ENCODE assay signal across 8 cellular contexts in the genomic region with DNA sequence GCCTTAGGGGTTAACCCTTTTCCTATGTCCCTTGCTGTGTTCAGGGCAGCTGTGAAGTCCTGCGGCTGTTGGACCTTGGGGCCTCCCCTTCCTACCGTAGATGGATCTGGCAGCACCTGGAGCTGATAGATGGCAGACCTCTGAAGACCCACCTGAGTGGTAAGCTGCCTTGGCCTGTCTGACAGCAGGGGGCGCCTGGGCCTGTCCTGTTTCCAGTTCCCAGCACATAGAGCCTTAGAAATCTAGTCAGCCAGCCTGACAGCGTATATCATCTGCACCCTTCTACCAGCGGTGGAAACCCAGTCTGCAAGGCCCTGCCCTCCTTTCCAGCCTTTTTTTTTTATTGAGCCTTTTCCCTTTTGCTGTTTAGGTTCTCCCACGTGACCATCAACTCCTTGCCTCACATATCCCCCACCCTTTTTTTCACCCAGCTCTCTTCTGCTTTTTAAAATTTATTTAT. TPM values are rescaled to one million over a fixed set of nuclear protein-coding genes. Genes with fewer than 3 reads are reported as not detected.
DNase-seq lines count a peak whose midpoint lies in the region; ATAC-seq lines count a peak whose summit lies in the region.

No MANE protein-coding gene starts in this region.

- H3K4me1 ChIP-seq in CD4-positive, alpha-beta memory T cell (ENCODE audit: insufficient read depth, low read length), result peaks cover 3% of the 10 kb centered on the region
- no peaks in the 10 kb centered on the region for H3K4me1 ChIP-seq in effector memory CD4-positive, alpha-beta T cell (ENCODE audit: control insufficient read depth, insufficient read depth, low read length, poor library complexity, severe bottlenecking)

- intact Hi-C loops in CD4-positive, alpha-beta memory T cell (cut with micrococcal nuclease), result loop anchor here (1.0 to 10.0 kb wide), 2 partner anchors 70 to 444 kb away; no protein-coding TSS in a partner anchor

- no peaks in the 10 kb centered on the region for H3K9me3 Mint-ChIP-seq in CD4-positive, alpha-beta memory T cell

- peak; percentile 70 to 74 (median 71) for DNase-seq in CD4-positive, alpha-beta memory T cell
- DNase-seq in HuH-7 (ENCODE audit: low spot score) (peak; percentile 87), medulla oblongata (ENCODE audit: extremely low spot score) (peak; percentile 81)
- DNase-seq in NK-92 treated with Interleukin-12 subunit alpha and Interleukin-12 subunit beta, amount 100 ng/mL, for 24 hours (lab: John Stamatoyannopoulos, UW), result peak; percentile 55
- DNase-seq in activated CD8-positive, alpha-beta memory T cell treated with anti-CD3 and anti-CD28 coated beads for 1 hour (ENCODE audit: extremely low read depth in 1 of 2, low read depth in 1 of 2), result peak; percentile 60 to 73
- peak; percentile 47 to 64 (median 59) for DNase-seq in effector memory CD4-positive, alpha-beta T cell
- DNase-seq in stimulated activated CD8-positive, alpha-beta memory T cell treated with anti-CD3 and anti-CD28 coated beads, Interleukin-12 subunit alpha, Interleukin-12 subunit beta, amount 100 ng/mL, for 4 hours (ENCODE audit: low read depth), result peak; percentile 66

- peaks cover 5 to 8% (median 6%) of the 10 kb centered on the region in 4 donors for H3K4me1 Mint-ChIP-seq in CD4-positive, alpha-beta memory T cell

- CTCF ChIA-PET in CD4-positive, alpha-beta memory T cell (lab: Charles Lee; ENCODE audit: partially characterized antibody), result interaction anchor here (0.6 to 12.2 kb wide), 14 partner anchors 9 to 1543 kb away, joined by 3 to 517 read pairs (median 4); partner anchors contain the start of gene SCAND1

- H3K4me3 Mint-ChIP-seq in CD4-positive, alpha-beta memory T cell, result peak overlapping the region in 1 of 8 donors; percentile 2

- H3K36me3 Mint-ChIP-seq in CD4-positive, alpha-beta memory T cell, result no peaks in the 10 kb centered on the region

- no peak overlapping the region for H3K27ac ChIP-seq in CD4-positive, alpha-beta memory T cell (ENCODE audit: low read depth, low read length)
- H3K27ac ChIP-seq in effector memory CD4-positive, alpha-beta T cell (ENCODE audit: insufficient read depth, low read length, poor library complexity, severe bottlenecking), result no peak overlapping the region

- ATAC-seq in GM19455 (IDR thresholded peaks at IDR 0.05; ENCODE audit: unreplicated experiment), result no peak

- H3K27ac Mint-ChIP-seq in CD4-positive, alpha-beta memory T cell, result peak overlapping the region in 2 of 7 donors; percentile 42 to 48

- no peaks in the 10 kb centered on the region for H3K9me3 ChIP-seq in CD4-positive, alpha-beta memory T cell (ENCODE audit: control insufficient read depth in 1 of 2, low read length in 2 of 2)
- no peaks in the 10 kb centered on the region for H3K9me3 ChIP-seq in effector memory CD4-positive, alpha-beta T cell (ENCODE audit: control insufficient read depth, low read length)

- no peak overlapping the region for H3K4me3 ChIP-seq in CD4-positive, alpha-beta memory T cell (ENCODE audit: low read length in 2 of 2)
- H3K4me3 ChIP-seq in effector memory CD4-positive, alpha-beta T cell (ENCODE audit: insufficient read depth, low read depth, low read length, poor library complexity, severe bottlenecking), result no peak overlapping the region

- no peaks in the 10 kb centered on the region for H3K27me3 ChIP-seq in CD4-positive, alpha-beta memory T cell (ENCODE audit: insufficient read depth, low read length)
- no peaks in the 10 kb centered on the region for H3K27me3 ChIP-seq in effector memory CD4-positive, alpha-beta T cell (replicated peaks; ENCODE audit: control insufficient read depth, insufficient read depth, low read length, poor library complexity, severe bottlenecking)

- POLR2A ChIA-PET in CD4-positive, alpha-beta memory T cell (lab: Charles Lee; ENCODE audit: partially characterized antibody), result interaction anchor here (0.5 to 1.1 kb wide), 2 partner anchors 41 to 143 kb away, joined by 4 read pairs; partner anchors contain the start of gene SCAND1

- no peaks in the 10 kb centered on the region for H3K36me3 ChIP-seq in CD4-positive, alpha-beta memory T cell (ENCODE audit: insufficient read depth, low read length)
- no peaks in the 10 kb centered on the region for H3K36me3 ChIP-seq in effector memory CD4-positive, alpha-beta T cell (ENCODE audit: control insufficient read depth, insufficient read depth, low read length)

- peaks cover 3 to 5% of the 10 kb centered on the region in 2 donors for H3K27me3 Mint-ChIP-seq in CD4-positive, alpha-beta memory T cell

RNA-seq across cellular contexts. Expression of gene CNBD2, which starts 26.6 kb away (rescaled TPM):
- total RNA-seq in CD4-positive, alpha-beta memory T cell, result 1 to 10 TPM; 7.8 to 8.2 TPM
- 1 to 10 TPM; 6.7 to 7.2 TPM for polyA plus RNA-seq in CD4-positive, alpha-beta memory T cell

RNA-seq across cellular contexts. Expression of gene SCAND1, which starts 40.7 kb away (rescaled TPM):
- 10 to 100 TPM; 45.1 to 53.8 TPM for total RNA-seq in CD4-positive, alpha-beta memory T cell
- 100 to 1,000 TPM; 124 to 185 TPM for polyA plus RNA-seq in CD4-positive, alpha-beta memory T cell
